1 cellular context compared by ENCODE assay signal in genomic region chr6:29926795-29927427, GRCh38.
A peak's percentile ranks its signal among the peaks of the same experiment; 100 is the strongest.
TF ChIP-seq lines count a peak whose summit lies in the region.

No MANE protein-coding gene starts in this region.

TF ChIP-seq in HepG2, 621 proteins besides CTCF, POLR2A, EP300 and RAD21 (continued from another document):
- TF ChIP-seq AHR (CRISPR knock-in tag; IDR thresholded peaks at IDR 0.05) (no peak), EEA1 (CRISPR knock-in tag; IDR thresholded peaks at IDR 0.05; ENCODE audit: borderline replicate concordance) (no peak), NR3C1 (CRISPR knock-in tag; IDR thresholded peaks at IDR 0.05) (no peak), HMGXB4 (CRISPR knock-in tag; IDR thresholded peaks at IDR 0.05; ENCODE audit: borderline replicate concordance in 1 of 2, low read depth in 1 of 2) (peak in 1 of 2 experiments; percentile 41; a peak in 1 of 4 replicates), ZNF563 (CRISPR knock-in tag; IDR thresholded peaks at IDR 0.05) (peak; percentile 43; the same call in 1 of the 2 replicates), KMT2A (CRISPR knock-in tag; IDR thresholded peaks at IDR 0.05) (0 out of 2 replicates have a peak, but pooled peaks have one; percentile 32), YEATS4 (CRISPR knock-in tag; IDR thresholded peaks at IDR 0.05; ENCODE audit: borderline replicate concordance) (peak; percentile 74), SALL2 (CRISPR knock-in tag; IDR thresholded peaks at IDR 0.05) (no peak; the same call in 1 of the 2 replicates), TRIM22 (IDR thresholded peaks at IDR 0.05) (no peak), ETV6 (CRISPR knock-in tag; conservative IDR thresholded peaks at IDR 0.05) (no peak)
- TF ChIP-seq, protein P1, sequence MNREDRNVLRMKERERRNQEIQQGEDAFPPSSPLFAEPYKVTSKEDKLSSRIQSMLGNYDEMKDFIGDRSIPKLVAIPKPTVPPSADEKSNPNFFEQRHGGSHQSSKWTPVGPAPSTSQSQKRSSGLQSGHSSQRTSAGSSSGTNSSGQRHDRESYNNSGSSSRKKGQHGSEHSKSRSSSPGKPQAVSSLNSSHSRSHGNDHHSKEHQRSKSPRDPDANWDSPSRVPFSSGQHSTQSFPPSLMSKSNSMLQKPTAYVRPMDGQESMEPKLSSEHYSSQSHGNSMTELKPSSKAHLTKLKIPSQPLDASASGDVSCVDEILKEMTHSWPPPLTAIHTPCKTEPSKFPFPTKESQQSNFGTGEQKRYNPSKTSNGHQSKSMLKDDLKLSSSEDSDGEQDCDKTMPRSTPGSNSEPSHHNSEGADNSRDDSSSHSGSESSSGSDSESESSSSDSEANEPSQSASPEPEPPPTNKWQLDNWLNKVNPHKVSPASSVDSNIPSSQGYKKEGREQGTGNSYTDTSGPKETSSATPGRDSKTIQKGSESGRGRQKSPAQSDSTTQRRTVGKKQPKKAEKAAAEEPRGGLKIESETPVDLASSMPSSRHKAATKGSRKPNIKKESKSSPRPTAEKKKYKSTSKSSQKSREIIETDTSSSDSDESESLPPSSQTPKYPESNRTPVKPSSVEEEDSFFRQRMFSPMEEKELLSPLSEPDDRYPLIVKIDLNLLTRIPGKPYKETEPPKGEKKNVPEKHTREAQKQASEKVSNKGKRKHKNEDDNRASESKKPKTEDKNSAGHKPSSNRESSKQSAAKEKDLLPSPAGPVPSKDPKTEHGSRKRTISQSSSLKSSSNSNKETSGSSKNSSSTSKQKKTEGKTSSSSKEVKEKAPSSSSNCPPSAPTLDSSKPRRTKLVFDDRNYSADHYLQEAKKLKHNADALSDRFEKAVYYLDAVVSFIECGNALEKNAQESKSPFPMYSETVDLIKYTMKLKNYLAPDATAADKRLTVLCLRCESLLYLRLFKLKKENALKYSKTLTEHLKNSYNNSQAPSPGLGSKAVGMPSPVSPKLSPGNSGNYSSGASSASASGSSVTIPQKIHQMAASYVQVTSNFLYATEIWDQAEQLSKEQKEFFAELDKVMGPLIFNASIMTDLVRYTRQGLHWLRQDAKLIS (CRISPR knock-in tag; IDR thresholded peaks at IDR 0.05) = no peak
TF ChIP-seq in HepG2: peak in this region for 103.
